13 cellular contexts compared by ENCODE assay signal in the genomic region with DNA sequence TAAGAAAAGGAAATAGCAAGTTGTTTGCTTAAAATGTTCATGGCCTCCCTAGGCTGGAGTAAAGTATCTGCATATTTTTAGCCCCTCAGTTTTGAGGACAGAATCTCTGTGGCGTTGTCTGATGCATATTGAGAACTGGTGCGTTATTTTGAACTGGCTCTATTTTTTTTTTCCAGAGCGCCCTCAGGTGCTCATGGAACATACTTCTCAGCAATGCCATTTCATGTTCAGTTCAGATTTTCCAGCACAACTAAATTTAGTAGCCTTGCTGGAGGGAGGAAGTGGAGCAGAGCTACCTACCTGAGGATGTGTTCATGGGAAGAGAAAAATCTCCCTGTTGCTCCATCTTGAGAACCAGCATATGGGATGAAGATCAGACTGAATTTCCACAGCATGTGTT.
DNase-seq lines count a peak whose midpoint lies in the region; TF ChIP-seq lines count a peak whose summit lies in the region.
"Had no signal": no experiment of that assay in that cellular context is flagged by ENCODE, and none has a peak within 500 bp of the region (broad histone marks: within the 10 kb centered on the region; RNA-seq: fewer than 3 reads in every experiment).

No MANE protein-coding gene starts in this region.

- DNase-seq in NCI-H1417 (lab: John Stamatoyannopoulos, UW) (peak in 2 of 3 experiments; percentile 22 to 50), NCI-H1417 treated with DMSO at 0.1 percent for 48 hours (lab: John Stamatoyannopoulos, UW) (no peak), NCI-H146 treated with DMSO at 0.1 percent for 48 hours (lab: John Stamatoyannopoulos, UW; ENCODE audit: unreplicated experiment) (peak; percentile 36), mammary epithelial cell (peak; percentile 8), osteocyte (ENCODE audit: extremely low spot score, unreplicated experiment) (no peak), SIG-M5 treated with dmso at 0.1 percent for 504 hours (lab: John Stamatoyannopoulos, UW; ENCODE audit: unreplicated experiment) (no peak), DMS114 treated with DMSO at 0.1 percent for 48 hours (lab: John Stamatoyannopoulos, UW; ENCODE audit: unreplicated experiment) (no peak), amniotic stem cell (lab: John Stamatoyannopoulos, UW) (no peak)
- DNase-seq: activated naive CD8-positive, alpha-beta T cell treated with anti-CD3 and anti-CD28 coated beads for 36 hours; GM23248; stimulated activated CD4-positive, alpha-beta T cell treated with anti-CD3 and anti-CD28 coated beads, Interleukin-2, amount 100 ng/mL, for 48 hours had no signal

- H3K27ac Mint-ChIP-seq in osteocyte (ENCODE audit: unreplicated experiment) = no peak overlapping the region
- H3K27ac Mint-ChIP-seq: activated naive CD8-positive, alpha-beta T cell treated with anti-CD3 and anti-CD28 coated beads for 36 hours; natural killer cell treated with Interleukin-12 subunit alpha and Interleukin-12 subunit beta and Interleukin-15 and Interleukin-18, amount 100 ng/mL, for 72 hours had no signal

- TF ChIP-seq CTCF in mammary epithelial cell (conservative IDR thresholded peaks at IDR 0.05 in 1 of 2, IDR thresholded peaks at IDR 0.05 in 1 of 2; ENCODE audit: extremely low read depth in 1 of 2, insufficient read depth in 1 of 2, low read depth in 1 of 2, low read length in 2 of 2) = peak in 1 of 2 donors; percentile 27
- peak; percentile 27 for TF ChIP-seq CTCF in osteocyte (IDR thresholded peaks at IDR 0.05)

- H3K9me3 ChIP-seq in mammary epithelial cell (replicated peaks; ENCODE audit: insufficient read depth, low read length) = no peaks in the 10 kb centered on the region
- H3K9me3 ChIP-seq: SJSA1 had no signal

- no peak overlapping the region for H3K27ac ChIP-seq in mammary epithelial cell (ENCODE audit: insufficient read depth, low read depth, low read length)
- H3K27ac ChIP-seq: GM23248, SJSA1 had no signal

- BruUV-seq in mammary epithelial cell (replicated peaks; lab: Mats Ljungman, UMichigan) = no TSS peak

- no peak overlapping the region for H3K4me3 Mint-ChIP-seq in osteocyte (ENCODE audit: unreplicated experiment)
- H3K4me3 Mint-ChIP-seq: activated naive CD8-positive, alpha-beta T cell treated with anti-CD3 and anti-CD28 coated beads for 36 hours; natural killer cell treated with Interleukin-12 subunit alpha and Interleukin-12 subunit beta and Interleukin-15 and Interleukin-18, amount 100 ng/mL, for 72 hours had no signal

- intact Hi-C loops in mammary epithelial cell (cut with micrococcal nuclease) = loop anchor here (2.0 to 10.0 kb wide), 4 partner anchors 215 to 647 kb away; no protein-coding TSS in a partner anchor

- CTCF ChIA-PET in mammary epithelial cell (lab: Charles Lee; ENCODE audit: low non-redundant PET) = no interaction called here

- H3K9me3 Mint-ChIP-seq in osteocyte (ENCODE audit: unreplicated experiment) = peaks cover 7% of the 10 kb centered on the region
- H3K9me3 Mint-ChIP-seq: activated naive CD8-positive, alpha-beta T cell treated with anti-CD3 and anti-CD28 coated beads for 36 hours; natural killer cell treated with Interleukin-12 subunit alpha and Interleukin-12 subunit beta and Interleukin-15 and Interleukin-18, amount 100 ng/mL, for 72 hours had no signal

- H3K36me3 ChIP-seq in mammary epithelial cell (ENCODE audit: insufficient read depth, low read length) = no peaks in the 10 kb centered on the region
- H3K36me3 ChIP-seq: SJSA1 had no signal

- no peak overlapping the region for H3K4me3 ChIP-seq in mammary epithelial cell (replicated peaks in 1 of 3; ENCODE audit: insufficient read depth in 1 of 3, low read depth in 2 of 3, low read length in 3 of 3)
- H3K4me3 ChIP-seq: GM23248, SJSA1 had no signal

- peaks cover 38% of the 10 kb centered on the region for H3K4me1 Mint-ChIP-seq in osteocyte (ENCODE audit: unreplicated experiment)
- H3K4me1 Mint-ChIP-seq: activated naive CD8-positive, alpha-beta T cell treated with anti-CD3 and anti-CD28 coated beads for 36 hours had no signal

- in situ Hi-C loops in mammary epithelial cell (cut with MboI; ENCODE audit: low sequenced_read_pairs in 2 of 2) = loop anchor here (10.0 to 25.0 kb wide), 3 partner anchors 217 to 685 kb away; no protein-coding TSS in a partner anchor

- H3K27me3 ChIP-seq in mammary epithelial cell (ENCODE audit: insufficient read depth, low read length) = no peaks in the 10 kb centered on the region
- H3K27me3 ChIP-seq: SJSA1 had no signal

- H4K20me1 ChIP-seq in mammary epithelial cell (ENCODE audit: insufficient read depth, low read length) = no peaks in the 10 kb centered on the region

- H3K27me3 Mint-ChIP-seq in osteocyte (ENCODE audit: unreplicated experiment) = no peaks in the 10 kb centered on the region

- dilution Hi-C loops in mammary epithelial cell (cut with HindIII; ENCODE audit: low sequenced_read_pairs) = no loop called here

- no peaks in the 10 kb centered on the region for H3K36me3 Mint-ChIP-seq in osteocyte (ENCODE audit: unreplicated experiment)
- H3K36me3 Mint-ChIP-seq: activated naive CD8-positive, alpha-beta T cell treated with anti-CD3 and anti-CD28 coated beads for 36 hours; natural killer cell treated with Interleukin-12 subunit alpha and Interleukin-12 subunit beta and Interleukin-15 and Interleukin-18, amount 100 ng/mL, for 72 hours had no signal

- H3K9ac ChIP-seq in mammary epithelial cell (ENCODE audit: insufficient read depth, low read length) = no peak overlapping the region
- H3K9ac ChIP-seq: GM23248 had no signal

- H2AFZ ChIP-seq in mammary epithelial cell (ENCODE audit: low read depth, low read length) = no peak overlapping the region
- H2AFZ ChIP-seq: GM23248 had no signal

- 100% methylated on average over 1 of the region's 3 CpGs for WGBS in mammary epithelial cell (ENCODE audit: low coverage, missing lambda C conversion rate)

- no peak overlapping the region for H3K4me2 ChIP-seq in mammary epithelial cell (ENCODE audit: insufficient read depth, low read depth, low read length)

- no peaks in the 10 kb centered on the region for H3K4me1 ChIP-seq in mammary epithelial cell (ENCODE audit: insufficient read depth, low read length)
- H3K4me1 ChIP-seq: SJSA1 had no signal

- H3K79me2 ChIP-seq in mammary epithelial cell (ENCODE audit: insufficient read depth, low read length) = no peaks in the 10 kb centered on the region

Comparison
In these comparisons a context has a peak if more than half of its experiments do, and no peak if none do; other contexts are left out.
1. DNase-seq: peak in NCI-H1417 (2 of 3), NCI-H146 treated with DMSO at 0.1 percent for 48 hours (single experiment) and mammary epithelial cell (single experiment); none in NCI-H1417 treated with DMSO at 0.1 percent for 48 hours (single experiment), osteocyte (single experiment), SIG-M5 treated with dmso at 0.1 percent for 504 hours (single experiment), DMS114 treated with DMSO at 0.1 percent for 48 hours (single experiment) and amniotic stem cell (single experiment).